ENCODE assay signal across 21 cellular contexts in genomic region chr6:160500639-160501038, GRCh38.
"Had no signal": no experiment of that assay in that cellular context is flagged by ENCODE, and none has a peak within 500 bp of the region (broad histone marks: within the 10 kb centered on the region; RNA-seq: fewer than 3 reads in every experiment).

No MANE protein-coding gene starts in this region.

- DNase-seq: IMR-90, Karpas-422, KG1, MM.1S, NCI-H1092 treated with DMSO at 0.1 percent for 48 hours, NCI-H1436, NCI-H187, NCI-H2029, NCI-H2081 treated with DMSO at 0.1 percent for 48 hours, NCI-H2171, NCI-H226, NCI-H446, NCI-H510A, NCI-H524 treated with DMSO at 0.1 percent for 48 hours, NCI-H69, NCI-H774, Right ventricle myocardium superior, RPMI8226, SIG-M5 had no signal

- H3K4me3 ChIP-seq: SJSA1, SK-N-MC had no signal
